Comparison of ENCODE assay signal across 14 cellular contexts in the genomic region with DNA sequence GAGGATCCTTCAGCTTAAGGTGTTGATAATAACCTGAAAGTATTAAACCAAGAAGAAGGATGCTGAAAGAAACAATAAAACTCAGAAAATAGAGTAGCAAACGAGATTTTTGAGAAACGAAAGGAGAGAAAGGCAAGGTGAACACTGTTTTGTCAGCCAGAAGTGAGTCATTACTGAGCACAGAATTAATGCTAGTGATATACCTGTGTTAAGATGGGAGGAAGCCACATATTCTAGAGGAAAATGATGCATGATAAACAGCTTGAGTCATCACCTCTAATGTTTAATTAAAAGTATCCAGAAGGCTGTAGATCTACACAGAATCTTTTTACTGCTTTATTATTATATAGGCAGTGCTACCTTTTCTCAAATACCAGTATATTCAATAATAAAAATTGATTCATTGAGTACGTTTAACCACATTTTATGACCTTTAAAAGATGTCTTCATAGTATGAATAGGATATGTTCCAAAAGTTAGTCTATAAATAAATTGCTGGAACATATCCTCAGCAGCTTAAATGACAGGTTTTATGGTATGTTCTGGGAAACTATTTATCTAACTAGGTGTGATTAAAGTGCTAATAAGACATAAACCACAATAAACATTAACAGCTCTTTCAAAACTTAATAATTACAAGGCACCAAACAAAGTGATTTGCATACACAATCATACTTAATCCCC. TPM values are rescaled to one million over a fixed set of nuclear protein-coding genes. Genes with fewer than 3 reads are reported as not detected.
DNase-seq lines count a peak whose midpoint lies in the region; ATAC-seq and TF ChIP-seq lines count a peak whose summit lies in the region.
"Had no signal": no experiment of that assay in that cellular context is flagged by ENCODE, and none has a peak within 500 bp of the region (broad histone marks: within the 10 kb centered on the region; RNA-seq: fewer than 3 reads in every experiment).

No MANE protein-coding gene starts in this region.

- H3K27ac ChIP-seq in PC-3 (ENCODE audit: low read length): peak overlapping the region; percentile 36
- H3K27ac ChIP-seq in psoas muscle: peak overlapping the region; percentile 99
- H3K27ac ChIP-seq: 22Rv1, tibial nerve had no signal

- ATAC-seq in PC-3: peak; percentile 96
- peak; percentile 33 to 74 (median 67) for ATAC-seq in psoas muscle
- ATAC-seq in left lobe of liver: no peak
- no peak for ATAC-seq in HG02970 (IDR thresholded peaks at IDR 0.05; ENCODE audit: low FRiP score, unreplicated experiment)
- ATAC-seq in GM18861 (IDR thresholded peaks at IDR 0.05; ENCODE audit: unreplicated experiment): no peak

- H3K36me3 ChIP-seq in PC-3 (ENCODE audit: low read depth, low read length): peaks cover 20% of the 10 kb centered on the region
- peaks cover 3% of the 10 kb centered on the region for H3K36me3 ChIP-seq in endocrine pancreas (ENCODE audit: control insufficient read depth, insufficient read depth, low read length)
- peaks cover 0 to 35% of the 10 kb centered on the region in 2 donors for H3K36me3 ChIP-seq in psoas muscle (ENCODE audit: insufficient read depth in 1 of 2, low read depth in 1 of 2)

- POLR2A ChIA-PET in PC-3 (lab: Charles Lee; ENCODE audit: unreplicated experiment): no interaction called here

- H3K9ac ChIP-seq in PC-3 (ENCODE audit: low read length): no peak overlapping the region
- H3K9ac ChIP-seq in endocrine pancreas (ENCODE audit: control insufficient read depth, insufficient read depth, low read length): no peak overlapping the region

- peaks cover 10% of the 10 kb centered on the region for H3F3A ChIP-seq in PC-3 (ENCODE audit: low read length, unreplicated experiment)

- WGBS in psoas muscle, 3 donors: 21 to 33% (median 23%) methylated on average over 3 of the region's 3 CpGs

- TF ChIP-seq CTCF in PC-3 (conservative IDR thresholded peaks at IDR 0.05; ENCODE audit: low read depth, low read length): no peak
- TF ChIP-seq CTCF in psoas muscle (IDR thresholded peaks at IDR 0.05): no peak

- peak overlapping the region; percentile 53 for H3K4me3 ChIP-seq in PC-3 (ENCODE audit: low read length)
- peak overlapping the region; percentile 78 for H3K4me3 ChIP-seq in endocrine pancreas (ENCODE audit: control insufficient read depth, insufficient read depth, low read length)
- H3K4me3 ChIP-seq in psoas muscle: peak overlapping the region; percentile 33
- H3K4me3 ChIP-seq: sigmoid colon, tibial nerve had no signal

- H3K79me2 ChIP-seq in PC-3 (ENCODE audit: low read length): peaks cover 76% of the 10 kb centered on the region

- no peak overlapping the region for H2AFZ ChIP-seq in PC-3 (ENCODE audit: low read length)

- intact Hi-C loops in PC-3 (cut with micrococcal nuclease) (loop anchor here (1.0 kb wide), 1 partner anchor 8 kb away; no protein-coding TSS in a partner anchor), psoas muscle (cut with DNase I) (no loop called here)

- H3K4me1 ChIP-seq in PC-3 (ENCODE audit: insufficient read depth, low read length) (peaks cover 22% of the 10 kb centered on the region), endocrine pancreas (ENCODE audit: control insufficient read depth, insufficient read depth, low read length) (peaks cover 45% of the 10 kb centered on the region), psoas muscle (peaks cover 98% of the 10 kb centered on the region)

- H3K4me2 ChIP-seq in PC-3 (ENCODE audit: low read length): peak overlapping the region; percentile 79

- BruUV-seq in PC-3 (replicated peaks; lab: Mats Ljungman, UMichigan): no TSS peak

- DNase-seq in DMS53 (lab: John Stamatoyannopoulos, UW): peak; percentile 9
- DNase-seq in DMS53 treated with DMSO at 0.1 percent for 48 hours (lab: John Stamatoyannopoulos, UW; ENCODE audit: unreplicated experiment): no peak
- DNase-seq in PC-3: peak; percentile 62
- DNase-seq in psoas muscle: no peak
- no peak for DNase-seq in left lobe of liver (ENCODE audit: low spot score)
- DNase-seq: activated CD8-positive, alpha-beta memory T cell treated with anti-CD3 and anti-CD28 coated beads, Interleukin-2, amount 50 U/mL, for 4 hours; COR-L47; NCI-H345; sigmoid colon had no signal

- H4K20me1 ChIP-seq in PC-3 (ENCODE audit: low read length): peaks cover 25% of the 10 kb centered on the region

- no peaks in the 10 kb centered on the region for H3K9me3 ChIP-seq in PC-3 (ENCODE audit: low read length)
- no peaks in the 10 kb centered on the region for H3K9me3 ChIP-seq in endocrine pancreas (ENCODE audit: control insufficient read depth, low read length)
- no peaks in the 10 kb centered on the region for H3K9me3 ChIP-seq in psoas muscle
- H3K9me3 ChIP-seq: sigmoid colon, tibial nerve had no signal

- CTCF ChIA-PET in PC-3 (lab: Charles Lee): interaction anchor here (0.7 to 3.1 kb wide), 2 partner anchors 11 to 39 kb away, joined by 3 to 23 read pairs; a partner anchor contains a TSS

- H3K27me3 ChIP-seq in PC-3 (ENCODE audit: low read length): no peaks in the 10 kb centered on the region
- no peaks in the 10 kb centered on the region for H3K27me3 ChIP-seq in endocrine pancreas (ENCODE audit: control insufficient read depth, insufficient read depth, low read length)
- H3K27me3 ChIP-seq in psoas muscle (ENCODE audit: insufficient read depth in 3 of 3, low read length in 2 of 3): no peaks in the 10 kb centered on the region
- H3K27me3 ChIP-seq: sigmoid colon, tibial nerve had no signal

- H3K9me2 ChIP-seq in PC-3 (replicated peaks; ENCODE audit: low read length): no peaks in the 10 kb centered on the region

RNA-seq across cellular contexts. Expression of a gene that starts 10.3 kb away (rescaled TPM):
- total RNA-seq in PC-3 (2014; rRNA removed) (23.3 and 25.0 TPM in 2 replicates), psoas muscle (100 to 1,000 TPM; 158 to 315 (median 198) TPM), left lobe of liver (23.2 TPM)
- polyA plus RNA-seq in psoas muscle: 100 to 1,000 TPM in 1 of 3 donors, 10 to 100 TPM in 2; 68.8 to 124 (median 81.4) TPM

Comparison
In these comparisons a context has a peak if more than half of its experiments do, and no peak if none do; other contexts are left out.
1. DNase-seq: peak in DMS53 (single experiment) and PC-3 (single experiment); none in DMS53 treated with DMSO at 0.1 percent for 48 hours (single experiment), psoas muscle (0 of 2) and left lobe of liver (single experiment).
2. ATAC-seq: peak in PC-3 (single experiment) and psoas muscle (4 of 4); none in left lobe of liver (single experiment), HG02970 (single experiment) and GM18861 (single experiment).
3. Peak in every context shown above with its lines, with median percentiles within 50 percentile points of each other: H3K4me3 ChIP-seq.